In genomic region chr19:30696514-30696913, GRCh38 we compare ENCODE assay signal across 10 cellular contexts.
DNase-seq lines count a peak whose midpoint lies in the region; ATAC-seq and TF ChIP-seq lines count a peak whose summit lies in the region.
"Had no signal": no experiment of that assay in that cellular context is flagged by ENCODE, and none has a peak within 500 bp of the region (broad histone marks: within the 10 kb centered on the region; RNA-seq: fewer than 3 reads in every experiment).

No MANE protein-coding gene starts in this region.

- H3K36me3 Mint-ChIP-seq in progenitor cell of endocrine pancreas (ENCODE audit: insufficient read depth), result no peaks in the 10 kb centered on the region
- H3K36me3 Mint-ChIP-seq: naive thymus-derived CD4-positive, alpha-beta T cell had no signal

- no peak for ATAC-seq in HG03432 (IDR thresholded peaks at IDR 0.05; ENCODE audit: unreplicated experiment)
- ATAC-seq: naive thymus-derived CD4-positive, alpha-beta T cell had no signal

- peak; percentile 4 for TF ChIP-seq CTCF in fibroblast of mammary gland (conservative IDR thresholded peaks at IDR 0.05; ENCODE audit: control insufficient read depth, insufficient read depth, low read depth, low read length)
- peak; percentile 71 for TF ChIP-seq CTCF in progenitor cell of endocrine pancreas (IDR thresholded peaks at IDR 0.05; ENCODE audit: unreplicated experiment)

- H3K27ac Mint-ChIP-seq in progenitor cell of endocrine pancreas, result no peak overlapping the region
- H3K27ac Mint-ChIP-seq: naive thymus-derived CD4-positive, alpha-beta T cell had no signal

- H3K4me1 Mint-ChIP-seq in progenitor cell of endocrine pancreas (ENCODE audit: low read depth), result peaks cover 13% of the 10 kb centered on the region

- peaks cover 26% of the 10 kb centered on the region for H3K27me3 Mint-ChIP-seq in progenitor cell of endocrine pancreas

- no peak overlapping the region for H3K4me3 Mint-ChIP-seq in progenitor cell of endocrine pancreas (ENCODE audit: low read depth)
- H3K4me3 Mint-ChIP-seq: naive thymus-derived CD4-positive, alpha-beta T cell had no signal

- no peaks in the 10 kb centered on the region for H3K9me3 Mint-ChIP-seq in progenitor cell of endocrine pancreas (ENCODE audit: low read depth)

- H3K4me3 ChIP-seq in fibroblast of mammary gland (ENCODE audit: control insufficient read depth, low read depth, low read length), result no peak overlapping the region

- peak; percentile 47 for DNase-seq in DMS 273 (lab: John Stamatoyannopoulos, UW; ENCODE audit: unreplicated experiment)
- DNase-seq in DMS 273 treated with DMSO at 0.1 percent for 48 hours (lab: John Stamatoyannopoulos, UW), result no peak
- peak; percentile 95 for DNase-seq in NCI-H82 (lab: John Stamatoyannopoulos, UW)
- DNase-seq in fibroblast of mammary gland (ENCODE audit: low read depth), result no peak
- DNase-seq in progenitor cell of endocrine pancreas (ENCODE audit: low spot score, unreplicated experiment), result peak; percentile 51
- DNase-seq in NCI-H226, result no peak
- DNase-seq in NOMO-1 (lab: John Stamatoyannopoulos, UW; ENCODE audit: unreplicated experiment in 2 of 2), result no peak
- DNase-seq: cortex of kidney; naive thymus-derived CD4-positive, alpha-beta T cell had no signal

Comparison
In these comparisons a context has a peak if more than half of its experiments do, and no peak if none do; other contexts are left out.
1. DNase-seq: peak in DMS 273 (single experiment), NCI-H82 (single experiment) and progenitor cell of endocrine pancreas (single experiment); none in DMS 273 treated with DMSO at 0.1 percent for 48 hours (single experiment), fibroblast of mammary gland (single experiment), NCI-H226 (single experiment) and NOMO-1 (0 of 2).